21 cellular contexts compared by ENCODE assay signal in the genomic region with DNA sequence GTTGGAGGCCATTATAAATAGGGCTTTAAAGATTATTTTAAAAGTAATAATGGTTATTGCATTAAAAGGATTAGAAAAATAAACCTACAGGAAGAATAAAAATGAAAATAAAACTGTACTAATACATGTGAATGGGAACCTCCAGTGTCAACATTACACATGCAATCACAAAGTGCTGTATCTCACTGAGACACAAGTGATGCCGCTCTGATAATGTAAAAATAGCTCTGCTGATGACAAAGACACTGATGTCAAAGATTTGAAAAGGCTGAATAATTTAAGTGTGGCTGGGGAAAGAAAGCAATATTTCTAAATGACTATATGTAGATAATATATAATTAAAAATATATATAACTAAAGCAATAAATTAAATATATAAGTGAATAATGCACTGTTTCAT.
"Had no signal": no experiment of that assay in that cellular context is flagged by ENCODE, and none has a peak within 500 bp of the region (broad histone marks: within the 10 kb centered on the region; RNA-seq: fewer than 3 reads in every experiment).

No MANE protein-coding gene starts in this region.

- ATAC-seq: left ventricle myocardium superior; lower lobe of right lung; natural killer cell treated with Interleukin-12 subunit alpha and Interleukin-12 subunit beta and Interleukin-15 and Interleukin-18, amount 100 ng/mL, for 72 hours; right lobe of liver; stimulated activated memory B cell treated with anti-CD40 and anti-IgM and Interleukin-4, amounts not matched to agents 10 μg/mL and 1 μg/mL and 100 μg/mL, for 72 hours; stimulated activated naive CD8-positive, alpha-beta T cell treated with anti-CD3 and anti-CD28 coated beads, Interleukin-15, Interleukin-2, amounts not matched to agents 100 U/mL and 50 U/mL, for 24 hours had no signal

- H3K9me3 Mint-ChIP-seq: natural killer cell treated with Interleukin-12 subunit alpha and Interleukin-12 subunit beta and Interleukin-15 and Interleukin-18, amount 100 ng/mL, for 72 hours; neural progenitor cell; stimulated activated memory B cell treated with anti-CD40 and anti-IgM and Interleukin-4, amounts not matched to agents 10 μg/mL and 1 μg/mL and 100 μg/mL, for 72 hours; type B pancreatic cell had no signal

- FAIRE-seq: endothelial cell of umbilical vein, keratinocyte had no signal

- H3K4me2 ChIP-seq: neural progenitor cell had no signal

- H3K36me3 ChIP-seq: esophagus squamous epithelium, lower lobe of right lung, neural progenitor cell, right lobe of liver, tibial artery had no signal

- H3K9me3 ChIP-seq: esophagus squamous epithelium, lower lobe of right lung, right lobe of liver, testis, tibial artery had no signal

- H3K27ac ChIP-seq: coronary artery, esophagus squamous epithelium, lower lobe of right lung, neural progenitor cell, parathyroid adenoma, right lobe of liver, testis, tibial artery had no signal

- H3K79me2 ChIP-seq: parathyroid adenoma had no signal

- H3K27ac Mint-ChIP-seq: natural killer cell treated with Interleukin-12 subunit alpha and Interleukin-12 subunit beta and Interleukin-15 and Interleukin-18, amount 100 ng/mL, for 72 hours; neural progenitor cell; progenitor cell of endocrine pancreas; stimulated activated memory B cell treated with anti-CD40 and anti-IgM and Interleukin-4, amounts not matched to agents 10 μg/mL and 1 μg/mL and 100 μg/mL, for 72 hours; type B pancreatic cell had no signal

- H2AFZ ChIP-seq: neural progenitor cell, parathyroid adenoma had no signal

- DNase-seq: dermis blood vessel endothelial cell; effector memory CD4-positive, alpha-beta T cell; esophagus squamous epithelium; foreskin melanocyte; left ventricle myocardium superior; lower lobe of right lung; right lobe of liver; stimulated activated CD4-positive, alpha-beta T cell treated with anti-CD3 and anti-CD28 coated beads, Interleukin-4, amount 100 ng/mL, for 4 hours; stimulated activated naive CD8-positive, alpha-beta T cell treated with anti-CD3 and anti-CD28 coated beads, Interleukin-15, Interleukin-2, amounts not matched to agents 100 U/mL and 50 U/mL, for 24 hours; substantia nigra; testis; tibial artery had no signal

- H3K27me3 ChIP-seq: esophagus squamous epithelium, neural progenitor cell, right lobe of liver, testis, tibial artery had no signal

- H3K27me3 Mint-ChIP-seq: progenitor cell of endocrine pancreas; stimulated activated memory B cell treated with anti-CD40 and anti-IgM and Interleukin-4, amounts not matched to agents 10 μg/mL and 1 μg/mL and 100 μg/mL, for 72 hours; type B pancreatic cell had no signal

- H3K4me1 ChIP-seq: lower lobe of right lung, neural progenitor cell, parathyroid adenoma, right lobe of liver, testis, tibial artery had no signal

- H3K9ac ChIP-seq: neural progenitor cell, parathyroid adenoma had no signal

- H3K4me3 Mint-ChIP-seq: natural killer cell treated with Interleukin-12 subunit alpha and Interleukin-12 subunit beta and Interleukin-15 and Interleukin-18, amount 100 ng/mL, for 72 hours; neural progenitor cell; stimulated activated memory B cell treated with anti-CD40 and anti-IgM and Interleukin-4, amounts not matched to agents 10 μg/mL and 1 μg/mL and 100 μg/mL, for 72 hours; type B pancreatic cell had no signal

- H3K36me3 Mint-ChIP-seq: natural killer cell treated with Interleukin-12 subunit alpha and Interleukin-12 subunit beta and Interleukin-15 and Interleukin-18, amount 100 ng/mL, for 72 hours; neural progenitor cell; stimulated activated memory B cell treated with anti-CD40 and anti-IgM and Interleukin-4, amounts not matched to agents 10 μg/mL and 1 μg/mL and 100 μg/mL, for 72 hours; type B pancreatic cell had no signal

- H3K4me3 ChIP-seq: coronary artery, esophagus squamous epithelium, lower lobe of right lung, neural progenitor cell, right lobe of liver, testis, tibial artery had no signal
